ENCODE assay signal across 31 cellular contexts in the genomic region with DNA sequence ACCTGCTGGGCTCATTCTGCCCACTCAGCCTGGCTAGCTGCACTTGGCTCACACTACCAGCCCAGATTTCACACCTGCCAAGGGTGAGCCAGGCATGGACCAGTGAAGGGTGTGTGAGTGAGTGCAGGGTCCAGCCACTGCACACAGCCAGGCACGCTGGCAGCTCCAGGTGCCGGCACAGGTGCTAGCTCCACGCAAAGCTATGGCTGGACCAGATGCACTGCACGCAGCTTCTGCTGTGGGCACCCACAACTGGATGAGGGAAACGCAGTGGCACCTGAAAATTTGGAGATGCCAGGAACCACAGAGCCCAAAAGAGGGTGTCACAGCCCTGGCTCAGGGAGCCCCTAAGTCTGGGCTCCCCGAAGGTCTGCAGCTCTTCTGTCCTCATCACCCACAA.
"Had no signal": no experiment of that assay in that cellular context is flagged by ENCODE, and none has a peak within 500 bp of the region (broad histone marks: within the 10 kb centered on the region; RNA-seq: fewer than 3 reads in every experiment).

No MANE protein-coding gene starts in this region.

- DNase-seq: activated B cell treated with CpG ODN at 0.5 μM for 24 hours; activated CD4-positive, alpha-beta memory T cell treated with anti-CD3 and anti-CD28 coated beads, Interleukin-2, amount 10 ng/mL, durations not matched to agents 7 days and 5 days; activated CD4-positive, alpha-beta T cell treated with anti-CD3 and anti-CD28 coated beads for 48 hours; activated CD8-positive, alpha-beta memory T cell treated with anti-CD3 and anti-CD28 coated beads, Interleukin-2, amount 50 U/mL, for 48 hours; activated gamma-delta T cell; activated naive CD4-positive, alpha-beta T cell; activated naive CD4-positive, alpha-beta T cell treated with anti-CD3 and anti-CD28 coated beads, Interleukin-2, amount 10 ng/mL, durations not matched to agents 7 days and 5 days; activated naive CD8-positive, alpha-beta T cell treated with anti-CD3 and anti-CD28 coated beads, Interleukin-2, amount 10 ng/mL, durations not matched to agents 7 days and 5 days; activated T-cell treated with anti-CD3 and anti-CD28 coated beads for 4 hours; activated T-cell treated with anti-CD3 and anti-CD28 coated beads, Interleukin-2, amount 50 U/mL, for 24 hours; activated T-cell treated with anti-CD3 and anti-CD28 coated beads, Interleukin-2, amount 50 U/mL, for 72 hours; brain microvascular endothelial cell; cortex of kidney; dermis blood vessel endothelial cell; effector CD4-positive, alpha-beta T cell; effector memory CD8-positive, alpha-beta T cell; erythroblast; foreskin melanocyte; T-helper 1 cell; T-helper 17 cell; T1000; WERI-Rb-1 had no signal

- H3K27me3 Mint-ChIP-seq: activated naive CD8-positive, alpha-beta T cell treated with anti-CD3 and anti-CD28 coated beads, Interleukin-2, amount 10 ng/mL, durations not matched to agents 7 days and 5 days; activated T-cell treated with anti-CD3 and anti-CD28 coated beads, Interleukin-2, amount 50 U/mL, for 24 hours; central memory CD8-positive, alpha-beta T cell; T-helper 17 cell had no signal

- H3K4me1 ChIP-seq: ascending aorta, gastroesophageal sphincter had no signal

- FAIRE-seq: bronchial epithelial cell, colon had no signal

- H3K4me3 Mint-ChIP-seq: activated B cell treated with CpG ODN at 0.5 μM for 24 hours; activated CD4-positive, alpha-beta memory T cell treated with anti-CD3 and anti-CD28 coated beads, Interleukin-2, amount 10 ng/mL, durations not matched to agents 7 days and 5 days; activated naive CD4-positive, alpha-beta T cell treated with anti-CD3 and anti-CD28 coated beads, Interleukin-2, amount 10 ng/mL, durations not matched to agents 7 days and 5 days; activated naive CD8-positive, alpha-beta T cell treated with anti-CD3 and anti-CD28 coated beads, Interleukin-2, amount 10 ng/mL, durations not matched to agents 7 days and 5 days; activated T-cell treated with anti-CD3 and anti-CD28 coated beads, Interleukin-2, amount 50 U/mL, for 24 hours; activated T-cell treated with anti-CD3 and anti-CD28 coated beads, Interleukin-2, amount 50 U/mL, for 72 hours; central memory CD8-positive, alpha-beta T cell; effector memory CD8-positive, alpha-beta T cell; T-helper 17 cell; T-helper 2 cell treated with Interferon-gamma antibody and Interleukin-4, amounts not matched to agents 5 μg/mL and 100 μg/mL, for 36 hours had no signal

- H3K4me3 ChIP-seq: ascending aorta, esophagus muscularis mucosa, gastroesophageal sphincter had no signal

- ATAC-seq: activated CD4-positive, CD25-positive, alpha-beta regulatory T cell treated with anti-CD3 and anti-CD28 coated beads, Interleukin-2, amount 50 U/mL, for 24 hours; activated naive CD4-positive, alpha-beta T cell treated with anti-CD3 and anti-CD28 coated beads, Interleukin-2, amount 50 U/mL, for 72 hours; activated T-cell treated with anti-CD3 and anti-CD28 coated beads, Interleukin-2, amount 50 U/mL, for 72 hours; effector memory CD8-positive, alpha-beta T cell; gastroesophageal sphincter; T-helper 17 cell had no signal

- H3K27ac ChIP-seq: ascending aorta, brain microvascular endothelial cell, esophagus muscularis mucosa, gastroesophageal sphincter, WERI-Rb-1 had no signal

- H3K27ac Mint-ChIP-seq: activated B cell treated with CpG ODN at 0.5 μM for 24 hours; activated CD4-positive, alpha-beta memory T cell treated with anti-CD3 and anti-CD28 coated beads, Interleukin-2, amount 10 ng/mL, durations not matched to agents 7 days and 5 days; activated naive CD4-positive, alpha-beta T cell treated with anti-CD3 and anti-CD28 coated beads, Interleukin-2, amount 10 ng/mL, durations not matched to agents 7 days and 5 days; activated naive CD4-positive, alpha-beta T cell treated with anti-CD3 and anti-CD28 coated beads, Interleukin-2, amount 50 U/mL, for 72 hours; activated naive CD8-positive, alpha-beta T cell treated with anti-CD3 and anti-CD28 coated beads, Interleukin-2, amount 10 ng/mL, durations not matched to agents 7 days and 5 days; activated T-cell treated with anti-CD3 and anti-CD28 coated beads, Interleukin-2, amount 50 U/mL, for 24 hours; activated T-cell treated with anti-CD3 and anti-CD28 coated beads, Interleukin-2, amount 50 U/mL, for 72 hours; effector memory CD8-positive, alpha-beta T cell; T-helper 17 cell; T-helper 2 cell treated with Interferon-gamma antibody and Interleukin-4, amounts not matched to agents 5 μg/mL and 100 μg/mL, for 36 hours had no signal

- H3K9me3 Mint-ChIP-seq: central memory CD8-positive, alpha-beta T cell; effector memory CD8-positive, alpha-beta T cell had no signal

- H3K36me3 ChIP-seq: ascending aorta, brain microvascular endothelial cell, esophagus muscularis mucosa, gastroesophageal sphincter, WERI-Rb-1 had no signal

- H3K27me3 ChIP-seq: ascending aorta, brain microvascular endothelial cell, esophagus muscularis mucosa, gastroesophageal sphincter had no signal

- H3K4me1 Mint-ChIP-seq: activated B cell treated with CpG ODN at 0.5 μM for 24 hours; activated CD4-positive, alpha-beta memory T cell treated with anti-CD3 and anti-CD28 coated beads, Interleukin-2, amount 10 ng/mL, durations not matched to agents 7 days and 5 days; T-helper 17 cell had no signal

- H3K36me3 Mint-ChIP-seq: activated naive CD4-positive, alpha-beta T cell treated with anti-CD3 and anti-CD28 coated beads, Interleukin-2, amount 10 ng/mL, durations not matched to agents 7 days and 5 days; activated naive CD8-positive, alpha-beta T cell treated with anti-CD3 and anti-CD28 coated beads, Interleukin-2, amount 10 ng/mL, durations not matched to agents 7 days and 5 days had no signal
